9 cellular contexts compared by ENCODE assay signal in genomic region chr18:36412778-36413177, GRCh38.
DNase-seq lines count a peak whose midpoint lies in the region; ATAC-seq and TF ChIP-seq lines count a peak whose summit lies in the region.
"Had no signal": no experiment of that assay in that cellular context is flagged by ENCODE, and none has a peak within 500 bp of the region (broad histone marks: within the 10 kb centered on the region; RNA-seq: fewer than 3 reads in every experiment).

No MANE protein-coding gene starts in this region.

- H3K4me1 ChIP-seq in HCT116 (ENCODE audit: control insufficient read depth in 1 of 2, insufficient read depth in 2 of 2, low read length in 2 of 2) (0 out of 4 replicates have a peak, but pooled peaks cover 0 to 4% of the 10 kb centered on the region in 2 experiments), SK-N-SH (ENCODE audit: control insufficient read depth in 1 of 2, insufficient read depth in 2 of 2, low read depth in 1 of 2, low read length in 1 of 2) (peaks cover 0 to 10% of the 10 kb centered on the region in 2 experiments; a peak in 2 of 4 replicates)

- DNase-seq in Caki2 (ENCODE audit: low read depth) (peak; percentile 9), HCT116 (ENCODE audit: low read depth, low spot score) (no peak), SK-N-SH (peak; percentile 41), islet precursor cell (peak; percentile 78), KG1 (lab: John Stamatoyannopoulos, UW) (no peak)
- DNase-seq in activated effector memory CD4-positive, alpha-beta T cell treated with Interleukin-2 at 50 U/mL for 16 hours, result no peak
- DNase-seq in stimulated activated CD4-positive, alpha-beta T cell treated with anti-CD3 and anti-CD28 coated beads, Interleukin-4, amount 100 ng/mL, for 1 hour, result no peak
- DNase-seq: stimulated activated naive B cell treated with anti-CD40 and anti-IgM and Interleukin-4, amounts not matched to agents 10 μg/mL and 1 μg/mL and 100 μg/mL, for 72 hours had no signal

- peak; percentile 41 for TF ChIP-seq RAD21 in HCT116 (IDR thresholded peaks at IDR 0.05; ENCODE audit: low read depth)
- TF ChIP-seq RAD21 in SK-N-SH (IDR thresholded peaks at IDR 0.05; ENCODE audit: low read length), result peak; percentile 65

- ATAC-seq in HCT116, result peak; percentile 90
- ATAC-seq in GM21423 (IDR thresholded peaks at IDR 0.05; ENCODE audit: unreplicated experiment), result no peak

- POLR2A ChIA-PET in HCT116 (lab: Charles Lee), result no interaction called here
- POLR2A ChIA-PET in SK-N-SH (lab: Yijun Ruan, JAX), result interaction anchor here (0.7 kb wide), 1 partner anchor 115 kb away, joined by 3 read pairs; the partner anchor contains the start of gene FHOD3

- no peak for TF ChIP-seq EP300 in SK-N-SH (IDR thresholded peaks at IDR 0.05; ENCODE audit: borderline replicate concordance in 1 of 2, low read depth in 1 of 2, low read length in 1 of 2)

- intact Hi-C loops in HCT116 (cut with micrococcal nuclease), result loop anchor here (1.0 to 10.0 kb wide), 4 partner anchors 116 to 398 kb away; no protein-coding TSS in a partner anchor

- TF ChIP-seq POLR2A in HCT116 (IDR thresholded peaks at IDR 0.05; ENCODE audit: borderline replicate concordance, extremely low read depth, insufficient read depth, insufficient read length), result no peak

- CTCF ChIA-PET in HCT116 (lab: Charles Lee), result interaction anchor here (0.6 to 2.3 kb wide), 12 partner anchors 8 to 317 kb away, joined by 3 to 16 read pairs (median 4); partner anchors contain the start of gene FHOD3
- CTCF ChIA-PET in SK-N-SH (lab: Yijun Ruan, JAX), result interaction anchor here (0.7 to 2.7 kb wide), 22 partner anchors 9 to 317 kb away, joined by 3 to 24 read pairs (median 3); partner anchors contain the start of gene FHOD3

- H4K20me1 ChIP-seq in HCT116 (ENCODE audit: insufficient read depth), result no peaks in the 10 kb centered on the region
- no peaks in the 10 kb centered on the region for H4K20me1 ChIP-seq in SK-N-SH (ENCODE audit: insufficient read depth)

- H3K9ac ChIP-seq in HCT116 (ENCODE audit: low read length) (no peak overlapping the region), SK-N-SH (no peak overlapping the region)

- H3K4me2 ChIP-seq in HCT116 (ENCODE audit: low read length), result no peak overlapping the region
- no peak overlapping the region for H3K4me2 ChIP-seq in SK-N-SH

- peak; percentile 38 to 71 (median 63); a peak in 5 of 6 replicates for TF ChIP-seq CTCF in HCT116 (IDR thresholded peaks at IDR 0.05 in 2 of 3, conservative IDR thresholded peaks at IDR 0.05 in 1 of 3; ENCODE audit: borderline replicate concordance in 1 of 3, insufficient read depth in 1 of 3, low read depth in 2 of 3, low read length in 2 of 3)
- TF ChIP-seq CTCF in SK-N-SH (IDR thresholded peaks at IDR 0.05), result peak; percentile 55

- H2AFZ ChIP-seq in HCT116 (ENCODE audit: low read depth, low read length, poor library complexity, severe bottlenecking) (no peak overlapping the region), SK-N-SH (ENCODE audit: low read depth) (no peak overlapping the region)

- H3K79me2 ChIP-seq in HCT116 (ENCODE audit: insufficient read depth, low read length), result no peaks in the 10 kb centered on the region
- H3K79me2 ChIP-seq in SK-N-SH (ENCODE audit: insufficient read depth), result no peaks in the 10 kb centered on the region

- no peak overlapping the region for H3K4me3 ChIP-seq in HCT116 (replicated peaks in 1 of 2; ENCODE audit: low read depth in 1 of 2, low read length in 2 of 2)
- no peak overlapping the region for H3K4me3 ChIP-seq in SK-N-SH (ENCODE audit: low read depth in 2 of 2, low read length in 1 of 2)

- BruUV-seq in HCT116 (replicated peaks; lab: Mats Ljungman, UMichigan), result no TSS peak

- H3K27me3 ChIP-seq in HCT116 (ENCODE audit: insufficient read depth, low read length) (no peaks in the 10 kb centered on the region), SK-N-SH (ENCODE audit: insufficient read depth) (no peaks in the 10 kb centered on the region)

- 91% methylated on average over 1 of the region's 1 CpG for WGBS in SK-N-SH (ENCODE audit: low lambda C conversion rate)

- H3K9me3 ChIP-seq in HCT116 (ENCODE audit: control insufficient read depth in 1 of 2, insufficient read depth in 1 of 2, low read depth in 1 of 2, low read length in 2 of 2), result no peaks in the 10 kb centered on the region
- H3K9me3 ChIP-seq in SK-N-SH, result no peaks in the 10 kb centered on the region

- H3K9me2 ChIP-seq in HCT116 (ENCODE audit: insufficient read depth) (0 out of 2 replicates have a peak, but pooled peaks cover 4% of the 10 kb centered on the region), SK-N-SH (no peaks in the 10 kb centered on the region)

- in situ Hi-C loops in Caki2 (cut with HindIII; ENCODE audit: low pct_unique_long_range_greater_than_20kb, low sequenced_read_pairs), result no loop called here

- RAD21 ChIA-PET in HCT116 (lab: Charles Lee; ENCODE audit: low non-redundant PET in 1 of 2, low total read pairs in 2 of 2, uncharacterized antibody in 2 of 2, unreplicated experiment in 2 of 2), result interaction anchor here in 1 of 2 experiments (1.9 kb wide), 1 partner anchor 103 kb away, joined by 4 read pairs; no protein-coding TSS in a partner anchor

- H3K36me3 ChIP-seq in HCT116 (ENCODE audit: control insufficient read depth in 1 of 2, insufficient read depth in 2 of 2, low read length in 2 of 2), result no peaks in the 10 kb centered on the region
- H3K36me3 ChIP-seq in SK-N-SH (replicated peaks in 1 of 2; ENCODE audit: control insufficient read depth in 1 of 2, insufficient read depth in 2 of 2, low read length in 1 of 2), result no peaks in the 10 kb centered on the region

- no peaks in the 10 kb centered on the region for H3F3A ChIP-seq in SK-N-SH (replicated peaks; ENCODE audit: insufficient read depth)

- H3K27ac ChIP-seq in HCT116 (ENCODE audit: low read depth, low read length), result no peak overlapping the region
- no peak overlapping the region for H3K27ac ChIP-seq in SK-N-SH (ENCODE audit: low read depth in 2 of 2, low read length in 1 of 2)

TF ChIP-seq in HCT116, 20 proteins besides CTCF, POLR2A, EP300 and RAD21:
- TF ChIP-seq TCF7L2 (IDR thresholded peaks at IDR 0.05; ENCODE audit: borderline replicate concordance, extremely low read depth, insufficient read depth, insufficient read length), result no peak
- TF ChIP-seq CBX3 (IDR thresholded peaks at IDR 0.05; ENCODE audit: low read depth), result no peak
- no peak for TF ChIP-seq ELF1 (IDR thresholded peaks at IDR 0.05; ENCODE audit: borderline replicate concordance, low read depth)
- no peak for TF ChIP-seq ZNF274 (IDR thresholded peaks at IDR 0.05; ENCODE audit: low read depth, low read length)
- TF ChIP-seq POLR2AphosphoS5 (IDR thresholded peaks at IDR 0.05; ENCODE audit: low read depth, low read length), result no peak
- no peak for TF ChIP-seq SIN3A (IDR thresholded peaks at IDR 0.05; ENCODE audit: low read depth)
- TF ChIP-seq SP1 (IDR thresholded peaks at IDR 0.05; ENCODE audit: low read depth), result no peak
- TF ChIP-seq ZBTB33 (IDR thresholded peaks at IDR 0.05; ENCODE audit: extremely low read depth, insufficient replicate concordance, low read length), result no peak
- no peak for TF ChIP-seq EGR1 (IDR thresholded peaks at IDR 0.05; ENCODE audit: low read depth)
- TF ChIP-seq JUND (IDR thresholded peaks at IDR 0.05), result no peak

TF ChIP-seq in SK-N-SH, 30 proteins besides CTCF, POLR2A, EP300 and RAD21:
- TF ChIP-seq FOXJ3 (CRISPR knock-in tag; IDR thresholded peaks at IDR 0.05) (no peak), SMC3 (IDR thresholded peaks at IDR 0.05; ENCODE audit: low read depth, low read length) (peak; percentile 62)

Comparison
In these comparisons a context has a peak if more than half of its experiments do, and no peak if none do; other contexts are left out.
1. DNase-seq: peak in Caki2 (single experiment), SK-N-SH (single experiment) and islet precursor cell (single experiment); none in HCT116 (single experiment), KG1 (single experiment), activated effector memory CD4-positive, alpha-beta T cell treated with Interleukin-2 at 50 U/mL for 16 hours (single experiment) and stimulated activated CD4-positive, alpha-beta T cell treated with anti-CD3 and anti-CD28 coated beads, Interleukin-4, amount 100 ng/mL, for 1 hour (single experiment).